10 cellular contexts compared by ENCODE assay signal in the genomic region with DNA sequence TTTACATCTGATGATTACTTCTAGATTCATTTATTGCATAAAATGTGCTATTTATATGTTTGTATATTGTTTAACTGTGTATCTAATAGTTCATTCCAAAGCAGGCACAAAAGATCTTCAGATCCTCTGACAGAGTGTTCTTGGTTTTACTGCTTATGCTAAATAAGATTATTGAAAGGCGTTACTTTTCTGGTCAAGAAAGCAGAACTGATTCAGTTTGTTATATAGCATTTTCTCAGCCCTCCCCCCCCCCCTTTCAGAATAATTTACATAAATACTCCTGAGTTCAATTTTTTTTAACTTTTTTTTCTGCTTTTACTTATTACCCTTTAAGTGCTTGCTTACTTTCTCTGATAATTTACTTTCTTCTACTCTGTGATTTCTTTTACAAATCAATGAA. TPM values are rescaled to one million over a fixed set of nuclear protein-coding genes. Genes with fewer than 3 reads are reported as not detected.
DNase-seq lines count a peak whose midpoint lies in the region; ATAC-seq, FAIRE-seq and TF ChIP-seq lines count a peak whose summit lies in the region.
"Had no signal": no experiment of that assay in that cellular context is flagged by ENCODE, and none has a peak within 500 bp of the region (broad histone marks: within the 10 kb centered on the region; RNA-seq: fewer than 3 reads in every experiment).

No MANE protein-coding gene starts in this region.

- H3K4me3 ChIP-seq in OCI-LY7 (ENCODE audit: low read depth, low read length, poor library complexity, severe bottlenecking) (no peak overlapping the region), lower leg skin (ENCODE audit: low read depth, poor library complexity, severe bottlenecking) (no peak overlapping the region)

- no peak overlapping the region for H3K27ac ChIP-seq in OCI-LY7 (ENCODE audit: low read depth, low read length, poor library complexity, severe bottlenecking)

- peak; percentile 32 for ATAC-seq in GM21526 (IDR thresholded peaks at IDR 0.05; ENCODE audit: low FRiP score, unreplicated experiment)

- FAIRE-seq in GM12891 (lab: Jason Lieb, UNC), result no peak

- CTCF ChIA-PET in OCI-LY7 (lab: Charles Lee; ENCODE audit: unreplicated experiment), result interaction anchor here (0.6 kb wide), 1 partner anchor 27 kb away, joined by 3 read pairs; no protein-coding TSS in a partner anchor

- no TSS peak for BruUV-seq in OCI-LY7 (replicated peaks; lab: Mats Ljungman, UMichigan)

- H3K9me2 ChIP-seq in OCI-LY7 (ENCODE audit: insufficient read depth, low read length), result no peaks in the 10 kb centered on the region

- no peak overlapping the region for H2AFZ ChIP-seq in OCI-LY7 (ENCODE audit: low read length)

- peak overlapping the region; percentile 82 for H3K27ac Mint-ChIP-seq in mesothelial cell of epicardium

- peaks cover 53% of the 10 kb centered on the region for H3K4me1 ChIP-seq in OCI-LY7 (ENCODE audit: insufficient read depth, low read length, poor library complexity, severe bottlenecking)

- 66 to 85% methylated on average over 1 of the region's 1 CpG for WGBS in lower leg skin, 2 donors

- DNase-seq in GM12891 (ENCODE audit: insufficient read length, low spot score), result no peak
- DNase-seq in OCI-LY7 (ENCODE audit: low spot score), result no peak
- DNase-seq in mesothelial cell of epicardium (ENCODE audit: low spot score in 2 of 2, unreplicated experiment in 2 of 2), result no peak
- DNase-seq in NCI-H146 (lab: John Stamatoyannopoulos, UW), result no peak
- DNase-seq in kidney glomerular epithelial cell (lab: John Stamatoyannopoulos, UW), result no peak
- no peak for DNase-seq in stimulated activated naive CD4-positive, alpha-beta T cell treated with Interleukin-2 at 50 U/mL for 16 hours (lab: John Stamatoyannopoulos, UW)
- no peak for DNase-seq in lower leg skin (ENCODE audit: low spot score in 2 of 2)
- DNase-seq: NCI-H2081 treated with DMSO at 0.1 percent for 48 hours; stimulated activated CD4-positive, alpha-beta T cell treated with anti-CD3 and anti-CD28 coated beads, Interleukin-1b, Interleukin-23, amount 100 ng/mL, for 48 hours had no signal

- H3K9me3 Mint-ChIP-seq in mesothelial cell of epicardium, result no peaks in the 10 kb centered on the region

- peak overlapping the region; percentile 53; the same call in 1 of the 2 replicates for H3K4me2 ChIP-seq in OCI-LY7 (ENCODE audit: low read length)

- TF ChIP-seq POLR2A in GM12891 (IDR thresholded peaks at IDR 0.05; ENCODE audit: low read depth, low read length) (no peak), lower leg skin (IDR thresholded peaks at IDR 0.05) (no peak)

- no peak for TF ChIP-seq CTCF in OCI-LY7 (conservative IDR thresholded peaks at IDR 0.05; ENCODE audit: low read length)
- no peak for TF ChIP-seq CTCF in mesothelial cell of epicardium (IDR thresholded peaks at IDR 0.05; ENCODE audit: unreplicated experiment)
- TF ChIP-seq CTCF in lower leg skin (IDR thresholded peaks at IDR 0.05), result no peak

- peaks cover 95% of the 10 kb centered on the region for H3K79me2 ChIP-seq in OCI-LY7 (ENCODE audit: insufficient read depth, low read depth, low read length)

- H3K36me3 ChIP-seq in OCI-LY7 (ENCODE audit: insufficient read depth, low read length), result peaks cover 53% of the 10 kb centered on the region

- H3K36me3 Mint-ChIP-seq in mesothelial cell of epicardium, result no peaks in the 10 kb centered on the region

- peaks cover 32% of the 10 kb centered on the region for H3K4me1 Mint-ChIP-seq in mesothelial cell of epicardium

- peaks cover 28% of the 10 kb centered on the region for H3K9me3 ChIP-seq in OCI-LY7 (ENCODE audit: low read length)

- POLR2A ChIA-PET in OCI-LY7 (lab: Charles Lee), result interaction anchor here (1.6 kb wide), 1 partner anchor 16 kb away, joined by 3 read pairs; a partner anchor contains a TSS

- H3K27me3 Mint-ChIP-seq in mesothelial cell of epicardium (ENCODE audit: low read depth), result no peaks in the 10 kb centered on the region

- H4K20me1 ChIP-seq in OCI-LY7 (ENCODE audit: insufficient read depth, low read length), result peaks cover 27% of the 10 kb centered on the region; the same call in 1 of the 2 replicates

- no peak overlapping the region for H3K4me3 Mint-ChIP-seq in mesothelial cell of epicardium

- intact Hi-C loops in OCI-LY7 (cut with micrococcal nuclease; ENCODE audit: unreplicated experiment), result loop anchor here (5.0 kb wide), 1 partner anchor 353 kb away; no protein-coding TSS in a partner anchor
- intact Hi-C loops in lower leg skin (cut with DNase I; ENCODE audit: low total_unique reads), result no loop called here

TF ChIP-seq in GM12891, 5 proteins besides CTCF, POLR2A, EP300 and RAD21:
- TF ChIP-seq PAX5 (IDR thresholded peaks at IDR 0.05; ENCODE audit: insufficient read depth, low read length, severe bottlenecking) (no peak), POU2F2 (IDR thresholded peaks at IDR 0.05; ENCODE audit: low read depth, low read length) (no peak), TAF1 (IDR thresholded peaks at IDR 0.05; ENCODE audit: low read depth, low read length) (no peak), POLR2AphosphoS5 (IDR thresholded peaks at IDR 0.05; ENCODE audit: low read depth, low read length) (no peak), SPI1 (IDR thresholded peaks at IDR 0.05; ENCODE audit: low read depth, low read length) (peak; percentile 77)
TF ChIP-seq in GM12891: peak in this region for 1.

RNA-seq across cellular contexts. Expression of a gene that starts 15.4 kb away (rescaled TPM):
- 54.8 TPM for polyA plus RNA-seq in GM12891 (2012; ENCODE audit: low read depth, missing spikeins)
- 34.7 and 54.2 TPM in 2 replicates for total RNA-seq in OCI-LY7 (2014; rRNA removed; shearing (Covaris generic))
- 66.8 and 68.9 TPM in 2 replicates for total RNA-seq in OCI-LY7 (2022)
- 23.6 to 27.5 TPM (median 25.9 TPM) in 3 replicates for total RNA-seq in mesothelial cell of epicardium
- total RNA-seq in lower leg skin, result 10 to 100 TPM; 28.3 to 41.9 (median 34.2) TPM
